24 cellular contexts compared by ENCODE assay signal in genomic region chr2:223735035-223735640, GRCh38.
DNase-seq lines count a peak whose midpoint lies in the region; ATAC-seq, FAIRE-seq and TF ChIP-seq lines count a peak whose summit lies in the region.
"Had no signal": no experiment of that assay in that cellular context is flagged by ENCODE, and none has a peak within 500 bp of the region (broad histone marks: within the 10 kb centered on the region; RNA-seq: fewer than 3 reads in every experiment).

No MANE protein-coding gene starts in this region.

- CTCF ChIA-PET in Calu3 (lab: Charles Lee) (interaction anchor here (0.9 to 1.1 kb wide), 2 partner anchors 10 to 25 kb away, joined by 3 to 5 read pairs; no protein-coding TSS in a partner anchor), PC-3 (lab: Charles Lee) (no interaction called here), endothelial cell of umbilical vein (lab: Charles Lee) (interaction anchor here (0.6 kb wide), 2 partner anchors 63 to 76 kb away, joined by 3 read pairs; no protein-coding TSS in a partner anchor)

- H3K4me2 ChIP-seq in PC-3 (ENCODE audit: low read length) (no peak overlapping the region), endothelial cell of umbilical vein (ENCODE audit: insufficient read depth, low read length) (no peak overlapping the region), keratinocyte (ENCODE audit: control insufficient read depth, extremely low read depth, insufficient read depth, low read depth, low read length) (peak overlapping the region; percentile 31)
- H3K4me2 ChIP-seq: KMS-11 had no signal

- intact Hi-C loops in Calu3 (cut with micrococcal nuclease; ENCODE audit: unreplicated experiment): no loop called here
- intact Hi-C loops in PC-3 (cut with micrococcal nuclease): no loop called here
- intact Hi-C loops in endothelial cell of umbilical vein (cut with micrococcal nuclease): no loop called here
- intact Hi-C loops in head of caudate nucleus (cut with DNase I): no loop called here

- peaks cover 5% of the 10 kb centered on the region for H3K36me3 Mint-ChIP-seq in Calu3 (ENCODE audit: insufficient read depth, unreplicated experiment)
- H3K36me3 Mint-ChIP-seq: CD4-positive, alpha-beta memory T cell had no signal

- H3K27ac Mint-ChIP-seq in Calu3 (ENCODE audit: unreplicated experiment): peak overlapping the region; percentile 91
- H3K27ac Mint-ChIP-seq: activated naive CD4-positive, alpha-beta T cell treated with anti-CD3 and anti-CD28 coated beads, Interleukin-2, amount 50 U/mL, for 24 hours; activated T-helper 1 cell treated with anti-CD3 and anti-CD28 coated beads, Interleukin-12 subunit alpha, Interleukin-12 subunit beta, Interleukin-2, Interleukin-4 antibody, amounts not matched to agents 30 ng/mL and 10 ng/mL and 1 ng/mL, durations not matched to agents 14 hours and 24 hours and 36 hours; CD4-positive, alpha-beta memory T cell; stimulated activated naive CD8-positive, alpha-beta T cell treated with anti-CD3 and anti-CD28 coated beads, Interleukin-15, Interleukin-2, amounts not matched to agents 100 ng/mL and 50 ng/mL, for 24 hours; T-helper 17 cell had no signal

- BruUV-seq in Calu3 (replicated peaks; lab: Mats Ljungman, UMichigan): no TSS peak
- BruUV-seq in PC-3 (replicated peaks; lab: Mats Ljungman, UMichigan): no TSS peak
- no TSS peak for BruUV-seq in endothelial cell of umbilical vein (replicated peaks; lab: Mats Ljungman, UMichigan)

- FAIRE-seq in endothelial cell of umbilical vein (lab: Jason Lieb, UNC): peak; percentile 81
- FAIRE-seq in keratinocyte (lab: Jason Lieb, UNC): peak; percentile 44
- no peak for FAIRE-seq in small intestine (lab: Jason Lieb, UNC)
- FAIRE-seq: islet of Langerhans had no signal

- H4K20me1 ChIP-seq in PC-3 (ENCODE audit: low read length) (no peaks in the 10 kb centered on the region), endothelial cell of umbilical vein (replicated peaks; ENCODE audit: control insufficient read depth, extremely low read depth, insufficient read depth, low read length) (no peaks in the 10 kb centered on the region), keratinocyte (ENCODE audit: control insufficient read depth, extremely low read depth, insufficient read depth, low read length) (no peaks in the 10 kb centered on the region)

- H3K4me3 ChIP-seq in PC-3 (ENCODE audit: low read length) (no peak overlapping the region), endothelial cell of umbilical vein (replicated peaks in 1 of 3; ENCODE audit: insufficient read depth in 1 of 3, low read depth in 1 of 3, low read length in 3 of 3) (no peak overlapping the region), keratinocyte (ENCODE audit: control insufficient read depth in 2 of 3, extremely low read depth in 1 of 3, insufficient read depth in 2 of 3, low read depth in 1 of 3, low read length in 3 of 3) (no peak overlapping the region), small intestine (ENCODE audit: low read depth in 1 of 2, low read length in 2 of 2) (no peak overlapping the region)
- H3K4me3 ChIP-seq: ascending aorta, SJCRH30, thyroid gland had no signal

- no peak overlapping the region for H3K4me3 Mint-ChIP-seq in Calu3 (ENCODE audit: low read depth, unreplicated experiment)
- H3K4me3 Mint-ChIP-seq: activated naive CD4-positive, alpha-beta T cell treated with anti-CD3 and anti-CD28 coated beads, Interleukin-2, amount 50 U/mL, for 24 hours; activated T-helper 1 cell treated with anti-CD3 and anti-CD28 coated beads, Interleukin-12 subunit alpha, Interleukin-12 subunit beta, Interleukin-2, Interleukin-4 antibody, amounts not matched to agents 30 ng/mL and 10 ng/mL and 1 ng/mL, durations not matched to agents 14 hours and 24 hours and 36 hours; CD4-positive, alpha-beta memory T cell; memory B cell; stimulated activated naive CD8-positive, alpha-beta T cell treated with anti-CD3 and anti-CD28 coated beads, Interleukin-15, Interleukin-2, amounts not matched to agents 100 ng/mL and 50 ng/mL, for 24 hours; T-helper 17 cell had no signal

- TF ChIP-seq CTCF in Calu3 (IDR thresholded peaks at IDR 0.05; ENCODE audit: unreplicated experiment): no peak
- TF ChIP-seq CTCF in PC-3 (conservative IDR thresholded peaks at IDR 0.05; ENCODE audit: low read depth, low read length): no peak
- no peak for TF ChIP-seq CTCF in endothelial cell of umbilical vein (IDR thresholded peaks at IDR 0.05; ENCODE audit: extremely low read depth in 1 of 2, insufficient read depth in 1 of 2, low read depth in 1 of 2, low read length in 2 of 2)
- no peak for TF ChIP-seq CTCF in keratinocyte (optimal IDR thresholded peaks at IDR 0.05 in 1 of 3, IDR thresholded peaks at IDR 0.05 in 1 of 3, conservative IDR thresholded peaks at IDR 0.05 in 1 of 3; ENCODE audit: extremely low read depth in 1 of 3, insufficient read depth in 2 of 3, low read length in 3 of 3)

- POLR2A ChIA-PET in PC-3 (lab: Charles Lee; ENCODE audit: unreplicated experiment) (no interaction called here), endothelial cell of umbilical vein (lab: Charles Lee) (no interaction called here)

- H3K79me2 ChIP-seq in PC-3 (ENCODE audit: low read length): no peaks in the 10 kb centered on the region
- H3K79me2 ChIP-seq in endothelial cell of umbilical vein (ENCODE audit: control insufficient read depth, insufficient read depth, low read length): no peaks in the 10 kb centered on the region
- no peaks in the 10 kb centered on the region for H3K79me2 ChIP-seq in keratinocyte (ENCODE audit: control insufficient read depth, insufficient read depth, low read length)

- H3K27me3 Mint-ChIP-seq in Calu3 (ENCODE audit: unreplicated experiment): no peaks in the 10 kb centered on the region
- H3K27me3 Mint-ChIP-seq: activated naive CD4-positive, alpha-beta T cell treated with anti-CD3 and anti-CD28 coated beads, Interleukin-2, amount 50 U/mL, for 24 hours had no signal

- H3K9me1 ChIP-seq in endothelial cell of umbilical vein (replicated peaks; ENCODE audit: control insufficient read depth, extremely low read depth, insufficient read depth, low read length) (no peaks in the 10 kb centered on the region), keratinocyte (ENCODE audit: control insufficient read depth, extremely low read depth, insufficient read depth, low read length) (no peaks in the 10 kb centered on the region)

- H3K9ac ChIP-seq in PC-3 (ENCODE audit: low read length) (no peak overlapping the region), endothelial cell of umbilical vein (replicated peaks; ENCODE audit: extremely low read depth, insufficient read depth, low read length) (no peak overlapping the region), keratinocyte (ENCODE audit: control insufficient read depth, extremely low read depth, insufficient read depth, low read length) (no peak overlapping the region)
- H3K9ac ChIP-seq: KMS-11 had no signal

- dilution Hi-C loops in endothelial cell of umbilical vein (cut with MboI; ENCODE audit: extremely low pct_ligation_motif_present, low sequenced_read_pairs): no loop called here
- dilution Hi-C loops in keratinocyte (cut with MboI; ENCODE audit: extremely low pct_ligation_motif_present, low sequenced_read_pairs): no loop called here

- no peak overlapping the region; the same call in 1 of the 2 replicates for H2AFZ ChIP-seq in PC-3 (ENCODE audit: low read length)
- H2AFZ ChIP-seq in endothelial cell of umbilical vein (ENCODE audit: low read depth, low read length): peak overlapping the region; percentile 81
- H2AFZ ChIP-seq in keratinocyte (ENCODE audit: control insufficient read depth, low read length): peak overlapping the region; percentile 37

- no peak for DNase-seq in Calu3
- peak; percentile 15 for DNase-seq in PC-3
- peak; percentile 32 for DNase-seq in endothelial cell of umbilical vein (ENCODE audit: low read depth, low spot score)
- no peak for DNase-seq in keratinocyte (ENCODE audit: low read depth, low spot score)
- DNase-seq in small intestine: no peak
- no peak for DNase-seq in effector CD8-positive, alpha-beta T cell (lab: John Stamatoyannopoulos, UW)
- DNase-seq in head of caudate nucleus: no peak
- DNase-seq: activated CD4-positive, alpha-beta T cell treated with anti-CD3 and anti-CD28 coated beads for 4 hours; CD4-positive, alpha-beta memory T cell; effector memory CD4-positive, alpha-beta T cell; NCI-H2081; nucleus accumbens; retina; SJCRH30; T-helper 17 cell; thyroid gland had no signal

- H3F3A ChIP-seq in PC-3 (ENCODE audit: low read length, unreplicated experiment): no peaks in the 10 kb centered on the region

- ATAC-seq in PC-3: no peak
- ATAC-seq in GM21526 (IDR thresholded peaks at IDR 0.05; ENCODE audit: low FRiP score, unreplicated experiment): no peak
- ATAC-seq: T-helper 17 cell had no signal

- H3K27ac ChIP-seq in PC-3 (ENCODE audit: low read length): peak overlapping the region; percentile 27
- peak overlapping the region; percentile 57 for H3K27ac ChIP-seq in endothelial cell of umbilical vein (ENCODE audit: insufficient read depth, low read depth, low read length)
- peak overlapping the region; percentile 15 for H3K27ac ChIP-seq in keratinocyte (ENCODE audit: control insufficient read depth, insufficient read depth, low read length)
- no peak overlapping the region for H3K27ac ChIP-seq in small intestine (ENCODE audit: low read depth in 1 of 2, low read length in 1 of 2)
- H3K27ac ChIP-seq: KMS-11, SJCRH30 had no signal

- H3K4me1 Mint-ChIP-seq in Calu3 (ENCODE audit: low read depth, unreplicated experiment): peaks cover 63% of the 10 kb centered on the region
- H3K4me1 Mint-ChIP-seq: activated naive CD4-positive, alpha-beta T cell treated with anti-CD3 and anti-CD28 coated beads, Interleukin-2, amount 50 U/mL, for 24 hours; CD4-positive, alpha-beta memory T cell had no signal

- no peaks in the 10 kb centered on the region for H3K9me2 ChIP-seq in PC-3 (replicated peaks; ENCODE audit: low read length)

- H3K27me3 ChIP-seq in PC-3 (ENCODE audit: low read length) (no peaks in the 10 kb centered on the region), endothelial cell of umbilical vein (ENCODE audit: control insufficient read depth in 2 of 2, insufficient read depth in 2 of 2, low read length in 2 of 2) (no peaks in the 10 kb centered on the region), keratinocyte (ENCODE audit: control insufficient read depth, extremely low read depth, insufficient read depth, low read length) (no peaks in the 10 kb centered on the region), small intestine (ENCODE audit: control insufficient read depth in 2 of 2, insufficient read depth in 2 of 2, low read length in 2 of 2) (no peaks in the 10 kb centered on the region)
- H3K27me3 ChIP-seq: ascending aorta, SJCRH30, thyroid gland had no signal

- H3K36me3 ChIP-seq in PC-3 (ENCODE audit: low read depth, low read length) (no peaks in the 10 kb centered on the region), endothelial cell of umbilical vein (ENCODE audit: control insufficient read depth in 2 of 2, extremely low read depth in 1 of 2, insufficient read depth in 2 of 2, low read length in 2 of 2) (no peaks in the 10 kb centered on the region), keratinocyte (ENCODE audit: control insufficient read depth in 2 of 2, extremely low read depth in 1 of 2, insufficient read depth in 2 of 2, low read length in 2 of 2) (no peaks in the 10 kb centered on the region), small intestine (ENCODE audit: control insufficient read depth in 2 of 2, insufficient read depth in 2 of 2, low read length in 2 of 2) (no peaks in the 10 kb centered on the region)
- H3K36me3 ChIP-seq: ascending aorta, SJCRH30, thyroid gland had no signal

- 56 to 70% (median 62%) methylated on average over 4 to 5 of the region's 5 CpGs for WGBS in small intestine, 3 donors

- no peak for TF ChIP-seq POLR2A in endothelial cell of umbilical vein (IDR thresholded peaks at IDR 0.05; ENCODE audit: low read depth, low read length)

- H3K4me1 ChIP-seq in PC-3 (ENCODE audit: insufficient read depth, low read length): peaks cover 15% of the 10 kb centered on the region
- peaks cover 14% of the 10 kb centered on the region for H3K4me1 ChIP-seq in endothelial cell of umbilical vein (ENCODE audit: control insufficient read depth, extremely low read depth, insufficient read depth, low read length)
- peaks cover 15% of the 10 kb centered on the region for H3K4me1 ChIP-seq in keratinocyte (ENCODE audit: control insufficient read depth, extremely low read depth, insufficient read depth, low read length)
- H3K4me1 ChIP-seq in small intestine (ENCODE audit: control insufficient read depth in 2 of 2, insufficient read depth in 1 of 2, low read depth in 1 of 2, low read length in 1 of 2): no peaks in the 10 kb centered on the region
- H3K4me1 ChIP-seq: ascending aorta, SJCRH30, thyroid gland had no signal

- no peaks in the 10 kb centered on the region for H3K9me3 ChIP-seq in PC-3 (ENCODE audit: low read length)
- H3K9me3 ChIP-seq in endothelial cell of umbilical vein (replicated peaks; ENCODE audit: control insufficient read depth, insufficient read depth, low read length): no peaks in the 10 kb centered on the region
- H3K9me3 ChIP-seq in keratinocyte (ENCODE audit: control insufficient read depth, low read depth, low read length): no peaks in the 10 kb centered on the region
- H3K9me3 ChIP-seq in small intestine (ENCODE audit: control insufficient read depth, low read depth): no peaks in the 10 kb centered on the region
- H3K9me3 ChIP-seq: ascending aorta, SJCRH30, thyroid gland had no signal

- peaks cover 9% of the 10 kb centered on the region for H3K9me3 Mint-ChIP-seq in Calu3 (ENCODE audit: low read depth, unreplicated experiment)
- H3K9me3 Mint-ChIP-seq: activated naive CD4-positive, alpha-beta T cell treated with anti-CD3 and anti-CD28 coated beads, Interleukin-2, amount 50 U/mL, for 24 hours had no signal

Comparison
In these comparisons a context has a peak if more than half of its experiments do, and no peak if none do; other contexts are left out.
1. DNase-seq: peak in PC-3 (single experiment) and endothelial cell of umbilical vein (single experiment); none in Calu3 (single experiment), keratinocyte (single experiment), small intestine (single experiment), effector CD8-positive, alpha-beta T cell (single experiment) and head of caudate nucleus (0 of 42).
2. H3K27ac ChIP-seq: peak in PC-3 (single experiment), endothelial cell of umbilical vein (single experiment) and keratinocyte (single experiment); none in small intestine (0 of 2).